Comparison of ENCODE assay signal across 17 cellular contexts in genomic region chr7:20159226-20159747, GRCh38. TPM values are rescaled to one million over a fixed set of nuclear protein-coding genes. Genes with fewer than 3 reads are reported as not detected.
A peak's percentile ranks its signal among the peaks of the same experiment; 100 is the strongest.
DNase-seq lines count a peak whose midpoint lies in the region; ATAC-seq, FAIRE-seq and TF ChIP-seq lines count a peak whose summit lies in the region.
"Had no signal": no experiment of that assay in that cellular context is flagged by ENCODE, and none has a peak within 500 bp of the region (broad histone marks: within the 10 kb centered on the region; RNA-seq: fewer than 3 reads in every experiment).

No MANE protein-coding gene starts in this region.

- no peak for DNase-seq in H54 (ENCODE audit: insufficient read length, low spot score)
- peak; percentile 75 for DNase-seq in foreskin melanocyte
- no peak for DNase-seq in neural crest cell (ENCODE audit: low read depth, low spot score)
- no peak for DNase-seq in stimulated activated CD8-positive, alpha-beta memory T cell treated with anti-CD3 and anti-CD28 coated beads, Interleukin-4, amount 100 ng/mL, for 48 hours
- DNase-seq in body of pancreas = no peak
- DNase-seq: CD8-positive, alpha-beta T cell; COR-L47; HCEC 1CT had no signal

- intact Hi-C loops in body of pancreas (cut with DNase I) = no loop called here

- no peaks in the 10 kb centered on the region for H3K27me3 Mint-ChIP-seq in neural crest cell (ENCODE audit: low read depth)
- H3K27me3 Mint-ChIP-seq: B cell had no signal

- H3K27ac Mint-ChIP-seq in neural crest cell (ENCODE audit: unreplicated experiment) = peak overlapping the region; percentile 8
- H3K27ac Mint-ChIP-seq: B cell; CD8-positive, alpha-beta T cell had no signal

- TF ChIP-seq POLR2A in H54 (IDR thresholded peaks at IDR 0.05; ENCODE audit: low read depth, low read length) = no peak
- no peak for TF ChIP-seq POLR2A in body of pancreas (IDR thresholded peaks at IDR 0.05)

- peak; percentile 66 for FAIRE-seq in H54 (lab: Jason Lieb, UNC)
- FAIRE-seq: G401.6, GM12891 had no signal

- no peaks in the 10 kb centered on the region for H3K4me1 ChIP-seq in body of pancreas

- H3K4me3 Mint-ChIP-seq in neural crest cell = no peak overlapping the region
- H3K4me3 Mint-ChIP-seq: B cell; CD8-positive, alpha-beta T cell had no signal

- peaks cover 20% of the 10 kb centered on the region for H3K4me1 Mint-ChIP-seq in neural crest cell

- no peak overlapping the region for H3K4me3 ChIP-seq in body of pancreas
- H3K4me3 ChIP-seq: BLaER1 treated with 17β-estradiol and CSF1 and Interleukin-3, amounts not matched to agents 10 nM and 100 nM; GM23248 had no signal

- H3K36me3 ChIP-seq in body of pancreas (replicated peaks in 1 of 2; ENCODE audit: insufficient read depth in 1 of 2, low read depth in 2 of 2) = no peaks in the 10 kb centered on the region

- no peak for TF ChIP-seq CTCF in neural crest cell (conservative IDR thresholded peaks at IDR 0.05)
- TF ChIP-seq CTCF in body of pancreas (IDR thresholded peaks at IDR 0.05) = no peak

- H3K36me3 Mint-ChIP-seq in neural crest cell (ENCODE audit: low read depth) = no peaks in the 10 kb centered on the region
- H3K36me3 Mint-ChIP-seq: CD8-positive, alpha-beta T cell had no signal

- H3K9me3 ChIP-seq in body of pancreas = no peaks in the 10 kb centered on the region

- no peak for ATAC-seq in GM18861 (IDR thresholded peaks at IDR 0.05; ENCODE audit: unreplicated experiment)
- ATAC-seq in body of pancreas = no peak
- ATAC-seq: CD8-positive, alpha-beta T cell had no signal

- no peaks in the 10 kb centered on the region for H3K9me3 Mint-ChIP-seq in neural crest cell
- H3K9me3 Mint-ChIP-seq: CD8-positive, alpha-beta T cell had no signal

- WGBS in body of pancreas, 2 donors = 85 to 90% methylated on average over 6 of the region's 6 CpGs

- H3K27me3 ChIP-seq in body of pancreas = no peaks in the 10 kb centered on the region
- H3K27me3 ChIP-seq: BLaER1 treated with 17β-estradiol and CSF1 and Interleukin-3, amounts not matched to agents 10 nM and 100 nM had no signal

- no peak overlapping the region for H3K27ac ChIP-seq in body of pancreas
- H3K27ac ChIP-seq: GM23248, HL-60 had no signal

RNA-seq across cellular contexts. Expression of gene MACC1, which starts 57.9 kb away (rescaled TPM):
- total RNA-seq in neural crest cell (0.12 TPM in 1 of 2 replicates, not detected in the other), body of pancreas (10 to 100 TPM; 15.2 to 16.6 TPM)
- total RNA-seq: A172, HT1080 had no signal

Comparison
In these comparisons a context has a peak if more than half of its experiments do, and no peak if none do; other contexts are left out.
1. RNA of gene MACC1, which starts 57.9 kb away (total RNA-seq): 15.2 to 16.6 TPM in body of pancreas; 0.12 TPM in neural crest cell; every median in the first group is over 10 times any median in the second.